ENCODE assay signal across 2 cellular contexts in genomic region chr1:115185351-115185750, GRCh38.
TF ChIP-seq lines count a peak whose summit lies in the region.

No MANE protein-coding gene starts in this region.

TF ChIP-seq in A549, 52 proteins besides CTCF, POLR2A, EP300 and RAD21 (continued from another document):
- TF ChIP-seq GATA3 (IDR thresholded peaks at IDR 0.05; ENCODE audit: borderline replicate concordance) (no peak), MAFK (IDR thresholded peaks at IDR 0.05; ENCODE audit: partially characterized antibody) (no peak), RCOR1 (IDR thresholded peaks at IDR 0.05; ENCODE audit: low read depth, low read length) (no peak), NPAS2 (CRISPR knock-in tag; IDR thresholded peaks at IDR 0.05; ENCODE audit: borderline replicate concordance) (no peak), ATOH8 (CRISPR knock-in tag; IDR thresholded peaks at IDR 0.05; ENCODE audit: low read depth) (no peak), BHLHE40 (IDR thresholded peaks at IDR 0.05; ENCODE audit: low read depth, low read length) (no peak), RFX5 (IDR thresholded peaks at IDR 0.05) (no peak), ZSCAN20 (CRISPR knock-in tag; IDR thresholded peaks at IDR 0.05) (no peak), PHF8 (IDR thresholded peaks at IDR 0.05; ENCODE audit: borderline replicate concordance, low read depth) (no peak), EHMT2 (IDR thresholded peaks at IDR 0.05; ENCODE audit: low read depth) (no peak)
TF ChIP-seq in A549: peak in this region for 0.

TF ChIP-seq in K562, 482 proteins besides CTCF, POLR2A, EP300 and RAD21 (continued from another document):
- TF ChIP-seq NR4A1 (CRISPR knock-in tag; IDR thresholded peaks at IDR 0.05) (no peak), NR4A1 (tag; IDR thresholded peaks at IDR 0.05) (no peak), ZNF668 (CRISPR knock-in tag; IDR thresholded peaks at IDR 0.05) (no peak), ZNF224 (CRISPR knock-in tag; IDR thresholded peaks at IDR 0.05) (no peak)
